Comparison of ENCODE assay signal across 18 cellular contexts in the genomic region with DNA sequence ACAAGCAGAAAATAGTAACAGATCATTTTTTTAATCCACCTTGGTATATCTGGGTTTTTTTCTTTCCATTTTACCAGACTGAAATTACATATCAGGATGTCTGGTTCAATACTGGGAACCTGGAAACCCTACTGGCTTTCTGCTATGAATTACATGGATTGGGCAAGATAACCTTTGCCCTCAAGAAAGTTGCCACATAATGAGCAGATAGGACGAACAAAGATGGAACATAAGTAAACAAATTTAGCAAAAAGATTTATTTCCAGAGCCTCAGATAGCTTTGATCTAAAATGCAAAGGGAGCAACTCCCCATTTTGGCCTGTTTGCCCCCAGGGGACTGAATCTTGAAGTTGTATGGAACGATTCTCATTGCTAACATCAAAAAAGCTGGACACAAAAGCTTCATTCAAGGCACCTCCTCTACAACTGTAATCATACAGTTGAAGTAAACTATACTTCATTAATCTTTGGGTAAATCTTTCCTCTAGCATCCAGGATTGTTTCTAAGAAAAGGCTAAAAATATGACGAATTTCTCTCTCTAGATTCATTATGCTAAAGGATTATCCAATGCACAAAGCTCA.
"Had no signal": no experiment of that assay in that cellular context is flagged by ENCODE, and none has a peak within 500 bp of the region (broad histone marks: within the 10 kb centered on the region; RNA-seq: fewer than 3 reads in every experiment).

No MANE protein-coding gene starts in this region.

- H3K27me3 ChIP-seq: body of pancreas, dorsolateral prefrontal cortex, spleen, tibial artery had no signal

- H3K27ac ChIP-seq: body of pancreas, dorsolateral prefrontal cortex, prostate gland, spleen, tibial artery had no signal

- DNase-seq: activated CD4-positive, alpha-beta T cell treated with anti-CD3 and anti-CD28 coated beads, Interleukin-2, amount 10 ng/mL, durations not matched to agents 24 days and 14 days; activated CD4-positive, CD25-positive, alpha-beta regulatory T cell; activated CD8-positive, alpha-beta T cell treated with anti-CD3 and anti-CD28 coated beads for 36 hours; activated naive CD4-positive, alpha-beta T cell; activated naive CD8-positive, alpha-beta T cell treated with anti-CD3 and anti-CD28 coated beads for 36 hours; activated T-cell treated with anti-CD3 and anti-CD28 coated beads, Interleukin-2, amount 50 U/mL, for 1 hour; body of pancreas; dorsolateral prefrontal cortex; glutamatergic neuron; hypothalamus; islet precursor cell; naive B cell; spleen; stimulated activated CD8-positive, alpha-beta memory T cell treated with anti-CD3 and anti-CD28 coated beads, Interleukin-4, amount 100 ng/mL, for 48 hours; stimulated activated naive CD4-positive, alpha-beta T cell treated with Interleukin-2 at 50 U/mL for 16 hours; tibial artery had no signal

- H3K36me3 ChIP-seq: prostate gland, spleen, tibial artery had no signal

- H3K4me3 ChIP-seq: body of pancreas, dorsolateral prefrontal cortex, prostate gland, spleen, tibial artery had no signal

- ATAC-seq: activated CD8-positive, alpha-beta T cell treated with anti-CD3 and anti-CD28 coated beads for 36 hours; body of pancreas; sciatic nerve had no signal

- H3K4me1 ChIP-seq: prostate gland, spleen had no signal

- H3K9me3 ChIP-seq: body of pancreas, prostate gland, spleen, tibial artery had no signal
